Comparison of ENCODE assay signal across 13 cellular contexts in the genomic region with DNA sequence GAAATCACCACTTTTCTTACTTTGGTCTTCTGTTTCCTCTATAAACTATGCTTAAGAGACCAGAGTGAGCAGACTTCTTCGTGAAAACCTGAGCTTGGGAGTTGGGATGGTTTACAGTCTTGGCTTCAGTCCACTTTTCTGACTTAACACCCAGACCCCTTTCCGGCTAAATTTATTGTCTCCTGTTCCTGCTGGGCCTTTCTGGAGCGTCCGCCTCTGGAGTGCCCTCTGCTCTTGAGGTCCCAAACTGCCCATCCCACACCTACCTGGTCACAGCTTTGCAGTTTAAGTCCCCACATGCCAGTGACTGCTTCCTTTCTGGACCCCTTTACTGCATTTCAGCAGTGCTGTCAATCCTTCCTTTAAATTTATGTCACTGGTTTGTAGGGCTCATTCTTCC.
A peak's percentile ranks its signal among the peaks of the same experiment; 100 is the strongest.
DNase-seq lines count a peak whose midpoint lies in the region; ATAC-seq and TF ChIP-seq lines count a peak whose summit lies in the region.
"Had no signal": no experiment of that assay in that cellular context is flagged by ENCODE, and none has a peak within 500 bp of the region (broad histone marks: within the 10 kb centered on the region; RNA-seq: fewer than 3 reads in every experiment).

No MANE protein-coding gene starts in this region.

- no peaks in the 10 kb centered on the region for H3K9me3 ChIP-seq in CD4-positive, CD25-positive, alpha-beta regulatory T cell (ENCODE audit: control insufficient read depth in 2 of 2, low read length in 2 of 2)
- H3K9me3 ChIP-seq in T-helper 17 cell (ENCODE audit: control insufficient read depth, low read length, poor library complexity, severe bottlenecking) (no peaks in the 10 kb centered on the region), neural progenitor cell (ENCODE audit: low read depth) (no peaks in the 10 kb centered on the region), GM23248 (ENCODE audit: low read depth) (no peaks in the 10 kb centered on the region)
- H3K9me3 ChIP-seq: A549 had no signal

- WGBS in GM23248 (ENCODE audit: low coverage in 1 of 2, low lambda C conversion rate in 2 of 2, missing lambda C conversion rate in 2 of 2), 2 experiments: 67 to 71% methylated on average over 4 of the region's 4 CpGs

- peaks cover 7% of the 10 kb centered on the region for H3K36me3 Mint-ChIP-seq in CD4-positive, CD25-positive, alpha-beta regulatory T cell
- H3K36me3 Mint-ChIP-seq in T-helper 17 cell (ENCODE audit: low read depth): no peaks in the 10 kb centered on the region
- H3K36me3 Mint-ChIP-seq in nephron progenitor cell (ENCODE audit: low read depth): peaks cover 4% of the 10 kb centered on the region
- H3K36me3 Mint-ChIP-seq in neural progenitor cell: no peaks in the 10 kb centered on the region

- ATAC-seq in CD4-positive, CD25-positive, alpha-beta regulatory T cell (ENCODE audit: low read depth in 2 of 2): no peak
- ATAC-seq in T-helper 17 cell: no peak
- ATAC-seq: A549, K562 had no signal

- H3K9me3 Mint-ChIP-seq in CD4-positive, CD25-positive, alpha-beta regulatory T cell: no peaks in the 10 kb centered on the region
- H3K9me3 Mint-ChIP-seq in nephron progenitor cell: no peaks in the 10 kb centered on the region
- no peaks in the 10 kb centered on the region for H3K9me3 Mint-ChIP-seq in neural progenitor cell

- H3K9me2 ChIP-seq in GM23248 (ENCODE audit: insufficient read depth): no peaks in the 10 kb centered on the region

- no peak overlapping the region for H3K4me3 ChIP-seq in CD4-positive, CD25-positive, alpha-beta regulatory T cell (ENCODE audit: low read depth, low read length)
- H3K4me3 ChIP-seq in neural progenitor cell (no peak overlapping the region), GM23248 (no peak overlapping the region)
- H3K4me3 ChIP-seq: A549, BLaER1, K562 had no signal

- H3K79me2 ChIP-seq in neural progenitor cell (ENCODE audit: low read depth) (peaks cover 29% of the 10 kb centered on the region), GM23248 (ENCODE audit: insufficient read depth) (peaks cover 96% of the 10 kb centered on the region)

- H2AFZ ChIP-seq in neural progenitor cell (replicated peaks): no peak overlapping the region
- H2AFZ ChIP-seq in GM23248: no peak overlapping the region

- no peak overlapping the region for H3K4me3 Mint-ChIP-seq in CD4-positive, CD25-positive, alpha-beta regulatory T cell
- no peak overlapping the region for H3K4me3 Mint-ChIP-seq in T-helper 17 cell
- no peak overlapping the region for H3K4me3 Mint-ChIP-seq in nephron progenitor cell
- no peak overlapping the region for H3K4me3 Mint-ChIP-seq in neural progenitor cell

- H3K4me2 ChIP-seq in neural progenitor cell (no peak overlapping the region), GM23248 (ENCODE audit: unreplicated experiment) (no peak overlapping the region)
- H3K4me2 ChIP-seq: A549, BLaER1 had no signal

- peaks cover 22 to 82% (median 28%) of the 10 kb centered on the region in 4 donors for H3K4me1 Mint-ChIP-seq in CD4-positive, CD25-positive, alpha-beta regulatory T cell
- peaks cover 25% of the 10 kb centered on the region for H3K4me1 Mint-ChIP-seq in T-helper 17 cell
- H3K4me1 Mint-ChIP-seq in nephron progenitor cell: peaks cover 21% of the 10 kb centered on the region
- peaks cover 8% of the 10 kb centered on the region for H3K4me1 Mint-ChIP-seq in neural progenitor cell

- H3K27ac ChIP-seq in CD4-positive, CD25-positive, alpha-beta regulatory T cell (ENCODE audit: insufficient read depth, low read length, poor library complexity, severe bottlenecking): no peak overlapping the region
- H3K27ac ChIP-seq in neural progenitor cell (no peak overlapping the region), GM23248 (no peak overlapping the region)
- H3K27ac ChIP-seq: A549, BLaER1 had no signal

- no peak overlapping the region for H3K9ac ChIP-seq in neural progenitor cell
- H3K9ac ChIP-seq in GM23248: no peak overlapping the region
- H3K9ac ChIP-seq: BLaER1 had no signal

- H3K27me3 ChIP-seq in CD4-positive, CD25-positive, alpha-beta regulatory T cell (ENCODE audit: control insufficient read depth, insufficient read depth, low read length): no peaks in the 10 kb centered on the region
- no peaks in the 10 kb centered on the region for H3K27me3 ChIP-seq in neural progenitor cell
- H3K27me3 ChIP-seq in GM23248 (replicated peaks; ENCODE audit: insufficient read depth): no peaks in the 10 kb centered on the region
- H3K27me3 ChIP-seq: BLaER1 had no signal

- no peak for DNase-seq in CD4-positive, CD25-positive, alpha-beta regulatory T cell
- DNase-seq in GF-D8 (lab: John Stamatoyannopoulos, UW): peak; percentile 38
- no peak for DNase-seq in T-helper 17 cell
- DNase-seq in nephron progenitor cell: peak; percentile 10
- no peak for DNase-seq in neural progenitor cell (ENCODE audit: low spot score)
- DNase-seq in GM10266 (ENCODE audit: extremely low spot score): no peak
- no peak for DNase-seq in GM23248
- DNase-seq: Calu3, DMS 273 treated with DMSO at 0.1 percent for 48 hours, HCEC 1CT had no signal

- no peak for TF ChIP-seq CTCF in nephron progenitor cell (IDR thresholded peaks at IDR 0.05)
- no peak for TF ChIP-seq CTCF in neural progenitor cell (IDR thresholded peaks at IDR 0.05)
- TF ChIP-seq CTCF in GM10266 (IDR thresholded peaks at IDR 0.05; ENCODE audit: control insufficient read depth, insufficient read depth, low read depth, missing control alignments): no peak

- in situ Hi-C loops in GM23248 (cut with MboI): no loop called here

- no peaks in the 10 kb centered on the region for H3K27me3 Mint-ChIP-seq in CD4-positive, CD25-positive, alpha-beta regulatory T cell
- H3K27me3 Mint-ChIP-seq in T-helper 17 cell: no peaks in the 10 kb centered on the region
- peaks cover 7% of the 10 kb centered on the region for H3K27me3 Mint-ChIP-seq in nephron progenitor cell (ENCODE audit: low read depth, poor library complexity)
- H3K27me3 Mint-ChIP-seq in neural progenitor cell (ENCODE audit: insufficient read depth, low read depth): no peaks in the 10 kb centered on the region

- peaks cover 5% of the 10 kb centered on the region for H3K4me1 ChIP-seq in CD4-positive, CD25-positive, alpha-beta regulatory T cell (ENCODE audit: control insufficient read depth, insufficient read depth, low read length, poor library complexity, severe bottlenecking)
- peaks cover 7% of the 10 kb centered on the region for H3K4me1 ChIP-seq in neural progenitor cell
- H3K4me1 ChIP-seq in GM23248 (ENCODE audit: insufficient read depth): 0 out of 2 replicates have a peak, but pooled peaks cover 7% of the 10 kb centered on the region
- H3K4me1 ChIP-seq: A549 had no signal

- peaks cover 2% of the 10 kb centered on the region for H4K20me1 ChIP-seq in neural progenitor cell (ENCODE audit: low read depth)
- H4K20me1 ChIP-seq in GM23248 (ENCODE audit: insufficient read depth): peaks cover 4% of the 10 kb centered on the region; the same call in 1 of the 2 replicates

- H3K27ac Mint-ChIP-seq in CD4-positive, CD25-positive, alpha-beta regulatory T cell: peak overlapping the region in 2 of 3 donors; percentile 7 to 52
- H3K27ac Mint-ChIP-seq in T-helper 17 cell (peak overlapping the region; percentile 66), nephron progenitor cell (peak overlapping the region; percentile 79), neural progenitor cell (no peak overlapping the region)

- H3K36me3 ChIP-seq in CD4-positive, CD25-positive, alpha-beta regulatory T cell (ENCODE audit: control insufficient read depth, insufficient read depth, low read length): peaks cover 3% of the 10 kb centered on the region
- no peaks in the 10 kb centered on the region for H3K36me3 ChIP-seq in neural progenitor cell
- H3K36me3 ChIP-seq in GM23248 (ENCODE audit: low read depth): no peaks in the 10 kb centered on the region

- H3F3A ChIP-seq in neural progenitor cell (ENCODE audit: low read depth) (no peaks in the 10 kb centered on the region), GM23248 (ENCODE audit: insufficient read depth) (no peaks in the 10 kb centered on the region)

Comparison
In these comparisons a context has a peak if more than half of its experiments do, and no peak if none do; other contexts are left out.
1. DNase-seq: peak in GF-D8 (single experiment) and nephron progenitor cell (single experiment); none in CD4-positive, CD25-positive, alpha-beta regulatory T cell (0 of 3), T-helper 17 cell (0 of 3), neural progenitor cell (single experiment), GM10266 (single experiment) and GM23248 (single experiment).